ENCODE assay signal across 13 cellular contexts in the genomic region with DNA sequence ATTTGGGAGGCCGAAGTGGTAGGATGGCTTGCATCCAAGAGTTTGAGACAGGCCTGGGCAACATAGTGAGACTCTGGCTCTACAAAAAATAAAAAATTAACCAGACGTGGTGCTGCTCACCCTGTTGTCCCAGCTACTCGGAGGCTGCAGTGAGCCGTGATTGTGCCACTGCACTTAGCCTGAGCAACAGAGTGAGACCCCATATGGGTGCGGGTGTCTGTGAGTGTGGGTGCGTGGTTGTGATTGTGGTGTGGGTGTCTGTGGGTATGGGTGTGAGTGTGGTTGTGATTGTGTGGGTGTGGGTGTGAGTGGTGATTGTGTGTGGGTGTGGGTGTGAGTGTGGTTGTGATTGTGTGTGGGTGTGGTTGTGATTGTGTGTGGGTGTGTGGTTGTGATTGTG.
DNase-seq lines count a peak whose midpoint lies in the region; ATAC-seq and TF ChIP-seq lines count a peak whose summit lies in the region.
"Had no signal": no experiment of that assay in that cellular context is flagged by ENCODE, and none has a peak within 500 bp of the region (broad histone marks: within the 10 kb centered on the region; RNA-seq: fewer than 3 reads in every experiment).

No MANE protein-coding gene starts in this region.

- H3K36me3 Mint-ChIP-seq in activated T-cell treated with anti-CD3 and anti-CD28 coated beads, Interleukin-2, amount 50 U/mL, for 4 hours (ENCODE audit: insufficient read depth) = no peaks in the 10 kb centered on the region
- no peaks in the 10 kb centered on the region for H3K36me3 Mint-ChIP-seq in T-helper 17 cell (ENCODE audit: low read depth)
- H3K36me3 Mint-ChIP-seq in effector memory CD8-positive, alpha-beta T cell (ENCODE audit: insufficient read depth) = peaks cover 46% of the 10 kb centered on the region
- H3K36me3 Mint-ChIP-seq in stimulated activated naive B cell treated with anti-CD40 and anti-IgM and Interleukin-4, amounts not matched to agents 10 μg/mL and 1 μg/mL and 100 μg/mL, for 72 hours = peaks cover 5 to 34% of the 10 kb centered on the region in 2 donors

- no peak for DNase-seq in activated T-cell treated with anti-CD3 and anti-CD28 coated beads, Interleukin-2, amount 50 U/mL, for 4 hours
- DNase-seq in activated T-cell treated with anti-CD3 and anti-CD28 coated beads for 4 hours = no peak
- DNase-seq in T-helper 17 cell = no peak
- peak; percentile 10 to 37 (median 11) for DNase-seq in effector memory CD8-positive, alpha-beta T cell
- no peak for DNase-seq in stimulated activated naive B cell treated with anti-CD40 and anti-IgM and Interleukin-4, amounts not matched to agents 10 μg/mL and 1 μg/mL and 100 μg/mL, for 72 hours
- DNase-seq in uterus = no peak
- no peak for DNase-seq in NCI-H2081 treated with DMSO at 0.1 percent for 48 hours (lab: John Stamatoyannopoulos, UW)
- DNase-seq: MG63, right cardiac atrium, SW 1271, transverse colon had no signal

- TF ChIP-seq POLR2A in uterus (IDR thresholded peaks at IDR 0.05) = no peak

- no peak overlapping the region for H3K4me3 ChIP-seq in uterus
- H3K4me3 ChIP-seq: MG63, transverse colon had no signal

- peak in 1 of 2 donors; percentile 7 for ATAC-seq in activated T-cell treated with anti-CD3 and anti-CD28 coated beads, Interleukin-2, amount 50 U/mL, for 4 hours
- ATAC-seq in T-helper 17 cell = no peak
- peak; percentile 48 for ATAC-seq in effector memory CD8-positive, alpha-beta T cell (replicated peaks)
- peak; percentile 43 to 55 for ATAC-seq in stimulated activated naive B cell treated with anti-CD40 and anti-IgM and Interleukin-4, amounts not matched to agents 10 μg/mL and 1 μg/mL and 100 μg/mL, for 72 hours (replicated peaks)
- ATAC-seq in GM18498 (IDR thresholded peaks at IDR 0.05; ENCODE audit: unreplicated experiment) = no peak
- ATAC-seq: activated CD4-positive, CD25-positive, alpha-beta regulatory T cell treated with anti-CD3 and anti-CD28 coated beads, Interleukin-2, amount 50 U/mL, for 24 hours; right cardiac atrium had no signal

- H3K27me3 Mint-ChIP-seq in activated T-cell treated with anti-CD3 and anti-CD28 coated beads, Interleukin-2, amount 50 U/mL, for 4 hours (ENCODE audit: low read depth) = peaks cover 2% of the 10 kb centered on the region
- no peaks in the 10 kb centered on the region for H3K27me3 Mint-ChIP-seq in T-helper 17 cell
- no peaks in the 10 kb centered on the region for H3K27me3 Mint-ChIP-seq in effector memory CD8-positive, alpha-beta T cell
- H3K27me3 Mint-ChIP-seq in stimulated activated naive B cell treated with anti-CD40 and anti-IgM and Interleukin-4, amounts not matched to agents 10 μg/mL and 1 μg/mL and 100 μg/mL, for 72 hours = peaks cover 0 to 7% of the 10 kb centered on the region in 2 donors

- intact Hi-C loops in uterus (cut with DNase I; ENCODE audit: low total_unique reads) = no loop called here

- H3K36me3 ChIP-seq in uterus = no peaks in the 10 kb centered on the region
- H3K36me3 ChIP-seq: MG63, transverse colon had no signal

- peak overlapping the region; percentile 48 for H3K4me3 Mint-ChIP-seq in activated T-cell treated with anti-CD3 and anti-CD28 coated beads, Interleukin-2, amount 50 U/mL, for 4 hours
- H3K4me3 Mint-ChIP-seq in T-helper 17 cell = peak overlapping the region; percentile 52
- peak overlapping the region; percentile 54 to 68 for H3K4me3 Mint-ChIP-seq in effector memory CD8-positive, alpha-beta T cell
- H3K4me3 Mint-ChIP-seq in stimulated activated naive B cell treated with anti-CD40 and anti-IgM and Interleukin-4, amounts not matched to agents 10 μg/mL and 1 μg/mL and 100 μg/mL, for 72 hours = peak overlapping the region; percentile 31 to 87

- no peaks in the 10 kb centered on the region for H3K4me1 Mint-ChIP-seq in activated T-cell treated with anti-CD3 and anti-CD28 coated beads, Interleukin-2, amount 50 U/mL, for 4 hours (ENCODE audit: low read depth)
- peaks cover 3% of the 10 kb centered on the region for H3K4me1 Mint-ChIP-seq in T-helper 17 cell
- H3K4me1 Mint-ChIP-seq in effector memory CD8-positive, alpha-beta T cell (ENCODE audit: low read depth in 2 of 2) = peaks cover 8 to 14% of the 10 kb centered on the region in 2 donors
- peaks cover 17 to 20% of the 10 kb centered on the region in 2 donors for H3K4me1 Mint-ChIP-seq in stimulated activated naive B cell treated with anti-CD40 and anti-IgM and Interleukin-4, amounts not matched to agents 10 μg/mL and 1 μg/mL and 100 μg/mL, for 72 hours

- no peaks in the 10 kb centered on the region for H3K27me3 ChIP-seq in uterus
- H3K27me3 ChIP-seq: MG63, transverse colon had no signal

- H3K27ac ChIP-seq in uterus = no peak overlapping the region
- H3K27ac ChIP-seq: transverse colon had no signal

- H3K27ac Mint-ChIP-seq in T-helper 17 cell = peak overlapping the region; percentile 53
- peak overlapping the region; percentile 95 to 98 for H3K27ac Mint-ChIP-seq in effector memory CD8-positive, alpha-beta T cell
- peak overlapping the region; percentile 99 for H3K27ac Mint-ChIP-seq in stimulated activated naive B cell treated with anti-CD40 and anti-IgM and Interleukin-4, amounts not matched to agents 10 μg/mL and 1 μg/mL and 100 μg/mL, for 72 hours

- no peaks in the 10 kb centered on the region for H3K9me3 Mint-ChIP-seq in activated T-cell treated with anti-CD3 and anti-CD28 coated beads, Interleukin-2, amount 50 U/mL, for 4 hours
- H3K9me3 Mint-ChIP-seq in effector memory CD8-positive, alpha-beta T cell = peaks cover 5 to 24% of the 10 kb centered on the region in 2 donors
- H3K9me3 Mint-ChIP-seq in stimulated activated naive B cell treated with anti-CD40 and anti-IgM and Interleukin-4, amounts not matched to agents 10 μg/mL and 1 μg/mL and 100 μg/mL, for 72 hours = peaks cover 10 to 25% of the 10 kb centered on the region in 2 donors

- TF ChIP-seq CTCF in uterus (IDR thresholded peaks at IDR 0.05) = no peak

- H3K4me1 ChIP-seq in uterus = no peaks in the 10 kb centered on the region
- H3K4me1 ChIP-seq: transverse colon had no signal

- no peaks in the 10 kb centered on the region for H3K9me3 ChIP-seq in T-helper 17 cell (ENCODE audit: control insufficient read depth, low read length, poor library complexity, severe bottlenecking)
- no peaks in the 10 kb centered on the region for H3K9me3 ChIP-seq in uterus
- H3K9me3 ChIP-seq: MG63, transverse colon had no signal

Comparison
In these comparisons a context has a peak if more than half of its experiments do, and no peak if none do; other contexts are left out.
1. ATAC-seq: peak in effector memory CD8-positive, alpha-beta T cell (single experiment) and stimulated activated naive B cell treated with anti-CD40 and anti-IgM and Interleukin-4, amounts not matched to agents 10 μg/mL and 1 μg/mL and 100 μg/mL, for 72 hours (2 of 2); none in T-helper 17 cell (single experiment) and GM18498 (single experiment).
2. DNase-seq: peak in effector memory CD8-positive, alpha-beta T cell (3 of 3); none in activated T-cell treated with anti-CD3 and anti-CD28 coated beads, Interleukin-2, amount 50 U/mL, for 4 hours (single experiment), activated T-cell treated with anti-CD3 and anti-CD28 coated beads for 4 hours (single experiment), T-helper 17 cell (0 of 3), stimulated activated naive B cell treated with anti-CD40 and anti-IgM and Interleukin-4, amounts not matched to agents 10 μg/mL and 1 μg/mL and 100 μg/mL, for 72 hours (single experiment), uterus (0 of 2) and NCI-H2081 treated with DMSO at 0.1 percent for 48 hours (single experiment).
3. Peak in every context shown above with its lines, with median percentiles within 50 percentile points of each other: H3K4me3 Mint-ChIP-seq and H3K27ac Mint-ChIP-seq.